13 cellular contexts compared by ENCODE assay signal in genomic region chr3:73727854-73728253, GRCh38.
DNase-seq lines count a peak whose midpoint lies in the region; ATAC-seq, FAIRE-seq and TF ChIP-seq lines count a peak whose summit lies in the region.
"Had no signal": no experiment of that assay in that cellular context is flagged by ENCODE, and none has a peak within 500 bp of the region (broad histone marks: within the 10 kb centered on the region; RNA-seq: fewer than 3 reads in every experiment).

No MANE protein-coding gene starts in this region.

- no peak overlapping the region for H2BK15ac ChIP-seq in H1 (ENCODE audit: low read length)

- DNase-seq in H1 (ENCODE audit: low read depth in 1 of 2, low spot score in 2 of 2) (no peak), myocyte (ENCODE audit: low read depth) (peak; percentile 23), tibial nerve (ENCODE audit: low spot score in 2 of 2) (no peak), ACHN (no peak), NCI-H2081 (lab: John Stamatoyannopoulos, UW) (no peak)
- no peak for DNase-seq in activated CD4-positive, alpha-beta T cell treated with anti-CD3 and anti-CD28 coated beads for 1 hour
- DNase-seq: stimulated activated CD4-positive, alpha-beta T cell treated with anti-CD3 and anti-CD28 coated beads, Interleukin-15, amount 100 ng/mL, for 24 hours; T-helper 9 cell had no signal

- no peak overlapping the region for H3K56ac ChIP-seq in H1 (replicated peaks; ENCODE audit: insufficient read length, low read depth, low read length)

- H3K79me2 ChIP-seq in H1 (ENCODE audit: control insufficient read depth in 1 of 2, insufficient read depth in 2 of 2, low read length in 2 of 2): no peaks in the 10 kb centered on the region
- H3K79me2 ChIP-seq: parathyroid adenoma had no signal

- H3K4me1 ChIP-seq in H1 (replicated peaks in 1 of 4; ENCODE audit: control insufficient read depth in 3 of 4, insufficient read depth in 4 of 4, low read length in 3 of 4) (peaks cover 8 to 18% (median 15%) of the 10 kb centered on the region in 4 experiments), tibial nerve (peaks cover 4 to 18% (median 10%) of the 10 kb centered on the region in 4 donors)
- H3K4me1 ChIP-seq: adrenal gland, parathyroid adenoma had no signal

- H2BK12ac ChIP-seq in H1 (ENCODE audit: low read depth, low read length): peak overlapping the region; percentile 68; the same call in 1 of the 2 replicates

- CTCF ChIA-PET in H1 (lab: Charles Lee; ENCODE audit: partially characterized antibody): interaction anchor here (0.6 to 0.9 kb wide), 2 partner anchors 12 to 21 kb away, joined by 3 read pairs; no protein-coding TSS in a partner anchor

- H3K4me2 ChIP-seq in H1 (ENCODE audit: insufficient read depth in 1 of 2, low read depth in 2 of 2, low read length in 2 of 2): no peak overlapping the region

- H4K20me1 ChIP-seq in H1 (replicated peaks in 1 of 2; ENCODE audit: control insufficient read depth in 1 of 2, insufficient read depth in 2 of 2, low read length in 2 of 2): no peaks in the 10 kb centered on the region

- H3K36me3 ChIP-seq in H1 (ENCODE audit: control insufficient read depth in 2 of 4, insufficient read depth in 4 of 4, low read length in 3 of 4) (no peaks in the 10 kb centered on the region), tibial nerve (no peaks in the 10 kb centered on the region)
- H3K36me3 ChIP-seq: adrenal gland had no signal

- H3K9ac ChIP-seq in H1 (replicated peaks in 1 of 4; ENCODE audit: extremely low read depth in 1 of 4, low read depth in 3 of 4, low read length in 3 of 4): no peak overlapping the region
- H3K9ac ChIP-seq: parathyroid adenoma had no signal

- no peak overlapping the region for H3K4me3 ChIP-seq in H1 (ENCODE audit: extremely low read depth in 1 of 4, insufficient read depth in 2 of 4, low read depth in 3 of 4, low read length in 4 of 4)
- H3K4me3 ChIP-seq in tibial nerve: no peak overlapping the region
- H3K4me3 ChIP-seq: adrenal gland had no signal

- peak overlapping the region; percentile 84; the same call in 1 of the 2 replicates for H2BK5ac ChIP-seq in H1 (ENCODE audit: low read depth, low read length)

- no peak for TF ChIP-seq POLR2A in H1 (IDR thresholded peaks at IDR 0.05; ENCODE audit: control extremely low read depth in 1 of 2, low read depth in 2 of 2, low read length in 2 of 2)
- TF ChIP-seq POLR2A in tibial nerve (IDR thresholded peaks at IDR 0.05): no peak

- no peak overlapping the region for H4K8ac ChIP-seq in H1 (ENCODE audit: extremely low read depth, insufficient read depth, low read length)

- 80% methylated on average over 2 of the region's 2 CpGs; no CpG with 5 or more reads in 1 of the 2 experiments for WGBS in H1 (ENCODE audit: extremely low coverage in 1 of 2, insufficient coverage in 1 of 2, insufficient read length in 1 of 2, insufficient replicate concordance in 2 of 2, low coverage in 1 of 2, low lambda C conversion rate in 2 of 2, missing lambda C conversion rate in 1 of 2), 2 experiments
- WGBS in tibial nerve, 2 donors: 67 to 76% methylated on average over 2 of the region's 2 CpGs

- ATAC-seq in SK-N-SH treated with all-trans-retinoic acid at 6 μM for 48 hours: peak; percentile 50
- no peak for ATAC-seq in HG03571 (IDR thresholded peaks at IDR 0.05; ENCODE audit: unreplicated experiment)

- H3K79me1 ChIP-seq in H1 (ENCODE audit: low read depth, low read length): no peaks in the 10 kb centered on the region

- H3K14ac ChIP-seq in H1 (ENCODE audit: insufficient read length): no peak overlapping the region

- no peak overlapping the region for H2AK5ac ChIP-seq in H1 (ENCODE audit: low read depth, low read length)

- no peak overlapping the region for H3K4ac ChIP-seq in H1 (replicated peaks; ENCODE audit: insufficient read length, low read depth, low read length)

- TF ChIP-seq RAD21 in H1 (IDR thresholded peaks at IDR 0.05 in 1 of 2, conservative IDR thresholded peaks at IDR 0.05 in 1 of 2; ENCODE audit: low read depth in 2 of 2, low read length in 2 of 2): no peak

- peak overlapping the region; percentile 16 for H4K5ac ChIP-seq in H1 (ENCODE audit: insufficient read length, low read depth, low read length)

- no peak for TF ChIP-seq CTCF in H1 (IDR thresholded peaks at IDR 0.05; ENCODE audit: control extremely low read depth in 1 of 3, insufficient read depth in 1 of 3, low read depth in 1 of 3, low read length in 3 of 3)
- no peak for TF ChIP-seq CTCF in tibial nerve (IDR thresholded peaks at IDR 0.05)

- H2AFZ ChIP-seq in H1 (ENCODE audit: low read length): peak overlapping the region; percentile 81; the same call in 1 of the 2 replicates
- H2AFZ ChIP-seq: parathyroid adenoma had no signal

- POLR2A ChIA-PET in H1 (lab: Charles Lee; ENCODE audit: partially characterized antibody): no interaction called here

- H3K27ac ChIP-seq in H1 (ENCODE audit: low read depth, low read length) (no peak overlapping the region), tibial nerve (peak overlapping the region in 3 of 4 donors; percentile 23 to 78 (median 60))
- H3K27ac ChIP-seq: parathyroid adenoma, RWPE1 had no signal

- H3K27me3 ChIP-seq in H1 (replicated peaks in 1 of 4; ENCODE audit: control insufficient read depth in 3 of 4, extremely low read depth in 1 of 4, insufficient read depth in 3 of 4, low read length in 3 of 4): peaks cover 0 to 2% (median 0%) of the 10 kb centered on the region in 4 experiments; a peak in 1 of 7 replicates
- H3K27me3 ChIP-seq in tibial nerve: no peaks in the 10 kb centered on the region
- H3K27me3 ChIP-seq: adrenal gland had no signal

- in situ Hi-C loops in ACHN (cut with HindIII; ENCODE audit: low pct_ligation_motif_present, low pct_unique_long_range_greater_than_20kb, low sequenced_read_pairs): no loop called here

- peak overlapping the region; percentile 41; the same call in 1 of the 2 replicates for H2BK20ac ChIP-seq in H1 (ENCODE audit: low read length)

- no peaks in the 10 kb centered on the region for H3K9me3 ChIP-seq in H1 (ENCODE audit: insufficient read depth in 2 of 2, low read depth in 1 of 2, low read length in 1 of 2)
- no peaks in the 10 kb centered on the region for H3K9me3 ChIP-seq in tibial nerve
- H3K9me3 ChIP-seq: adrenal gland had no signal

- TF ChIP-seq EP300 in H1 (IDR thresholded peaks at IDR 0.05; ENCODE audit: borderline replicate concordance in 1 of 2, low read depth in 2 of 2, low read length in 2 of 2) (no peak), tibial nerve (IDR thresholded peaks at IDR 0.05) (no peak)

- FAIRE-seq in H1 (lab: Jason Lieb, UNC): no peak

- H3K18ac ChIP-seq in H1 (ENCODE audit: extremely low read depth, low read length): no peak overlapping the region; the same call in 1 of the 2 replicates

- H3K23me2 ChIP-seq in H1 (ENCODE audit: low read depth, low read length): no peaks in the 10 kb centered on the region

- H4K91ac ChIP-seq in H1 (replicated peaks; ENCODE audit: insufficient read length, low read length): peak overlapping the region; percentile 34

- H3K23ac ChIP-seq in H1 (ENCODE audit: insufficient read length): no peak overlapping the region

- H2BK120ac ChIP-seq in H1 (replicated peaks; ENCODE audit: low read depth, low read length): no peak overlapping the region

TF ChIP-seq in SK-N-SH treated with all-trans-retinoic acid at 6 μM for 48 hours, 23 proteins besides CTCF, POLR2A, EP300 and RAD21 (continues in another document):
- TF ChIP-seq PATZ1 (CRISPR knock-in tag; IDR thresholded peaks at IDR 0.05; ENCODE audit: borderline replicate concordance): no peak

TF ChIP-seq in H1, 55 proteins besides CTCF, POLR2A, EP300 and RAD21:
- TF ChIP-seq SRF (IDR thresholded peaks at IDR 0.05; ENCODE audit: low read depth, low read length): no peak
- TF ChIP-seq ATF3 (IDR thresholded peaks at IDR 0.05; ENCODE audit: insufficient read depth, low read depth, low read length): no peak
- TF ChIP-seq GTF2F1 (IDR thresholded peaks at IDR 0.05; ENCODE audit: borderline replicate concordance, low read depth, low read length): no peak
- no peak for TF ChIP-seq HDAC6 (IDR thresholded peaks at IDR 0.05; ENCODE audit: low read depth, low read length)
- TF ChIP-seq SUZ12 (IDR thresholded peaks at IDR 0.05; ENCODE audit: low read length): no peak
- no peak for TF ChIP-seq PHF8 (conservative IDR thresholded peaks at IDR 0.05; ENCODE audit: low read depth, low read length)
- no peak for TF ChIP-seq KDM1A (IDR thresholded peaks at IDR 0.05; ENCODE audit: borderline replicate concordance, low read length)
- TF ChIP-seq RFX5 (IDR thresholded peaks at IDR 0.05; ENCODE audit: borderline replicate concordance, low read depth, low read length): no peak
- TF ChIP-seq SIN3A (conservative IDR thresholded peaks at IDR 0.05 in 1 of 2, IDR thresholded peaks at IDR 0.05 in 1 of 2; ENCODE audit: low read depth in 1 of 2, low read length in 2 of 2): no peak
- TF ChIP-seq BCL11A (IDR thresholded peaks at IDR 0.05; ENCODE audit: low read depth in 2 of 2, low read length in 2 of 2): no peak
